1 cellular context compared by ENCODE assay signal in genomic region chr11:74634537-74634936, GRCh38.
TF ChIP-seq lines count a peak whose summit lies in the region.

No MANE protein-coding gene starts in this region.

TF ChIP-seq in H1, 55 proteins besides CTCF, POLR2A, EP300 and RAD21:
- no peak for TF ChIP-seq CHD7 (IDR thresholded peaks at IDR 0.05; ENCODE audit: insufficient replicate concordance, low read length)
- TF ChIP-seq TCF12 (IDR thresholded peaks at IDR 0.05; ENCODE audit: low read depth, low read length): no peak
- TF ChIP-seq BACH1 (IDR thresholded peaks at IDR 0.05; ENCODE audit: low read length): no peak
- TF ChIP-seq KDM1A (IDR thresholded peaks at IDR 0.05; ENCODE audit: borderline replicate concordance, low read length): no peak
- no peak for TF ChIP-seq POU5F1 (IDR thresholded peaks at IDR 0.05; ENCODE audit: low read depth, low read length)
- TF ChIP-seq FOSL1 (IDR thresholded peaks at IDR 0.05; ENCODE audit: insufficient read depth, low read depth, low read length): no peak
- no peak for TF ChIP-seq YY1 (IDR thresholded peaks at IDR 0.05; ENCODE audit: low read depth, low read length)
- TF ChIP-seq TBP (IDR thresholded peaks at IDR 0.05; ENCODE audit: low read depth, low read length): no peak
- no peak for TF ChIP-seq SP2 (IDR thresholded peaks at IDR 0.05; ENCODE audit: low read length)
